In the genomic region with DNA sequence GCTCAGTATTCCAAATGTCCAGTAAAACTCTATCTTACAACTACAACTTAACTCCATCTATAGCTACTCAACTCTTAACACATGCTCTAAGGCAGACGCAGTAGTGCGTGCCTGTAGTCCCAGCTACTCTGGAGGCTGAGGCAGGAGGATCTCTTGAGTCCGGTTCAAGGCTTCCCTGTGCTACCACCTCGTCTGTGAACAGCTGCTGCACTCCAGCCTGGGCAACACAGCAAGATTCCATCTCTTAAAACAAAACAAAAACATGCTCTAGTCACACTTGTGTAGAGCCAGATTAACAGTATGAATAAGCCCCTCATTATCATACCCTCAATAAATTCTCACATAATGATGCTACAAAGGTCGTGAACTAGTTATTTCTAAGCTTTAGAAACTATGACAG, we compare ENCODE assay signal across 14 cellular contexts. TPM values are rescaled to one million over a fixed set of nuclear protein-coding genes. Genes with fewer than 3 reads are reported as not detected.
DNase-seq lines count a peak whose midpoint lies in the region; ATAC-seq and TF ChIP-seq lines count a peak whose summit lies in the region.
"Had no signal": no experiment of that assay in that cellular context is flagged by ENCODE, and none has a peak within 500 bp of the region (broad histone marks: within the 10 kb centered on the region; RNA-seq: fewer than 3 reads in every experiment).

No MANE protein-coding gene starts in this region.

- H3K36me3 ChIP-seq in iPS-18a (ENCODE audit: control insufficient read depth, low read depth, low read length): peaks cover 37% of the 10 kb centered on the region
- H3K36me3 ChIP-seq in spleen: peaks cover 0 to 51% (median 28%) of the 10 kb centered on the region in 6 donors

- CTCF ChIA-PET in T-cell (lab: Charles Lee): interaction anchor here in 1 of 2 donors (1.1 kb wide), 1 partner anchor 47 kb away, joined by 4 read pairs; no protein-coding TSS in a partner anchor

- no peak for ATAC-seq in T-cell (replicated peaks in 1 of 4)
- ATAC-seq in HG03460 (IDR thresholded peaks at IDR 0.05; ENCODE audit: unreplicated experiment): no peak

- H3K27ac Mint-ChIP-seq in T-cell: peak overlapping the region; percentile 93 to 94

- H3K9ac ChIP-seq in iPS-18a (ENCODE audit: low read length): no peak overlapping the region

- no peaks in the 10 kb centered on the region for H3K9me3 ChIP-seq in iPS-18a (ENCODE audit: control insufficient read depth, low read depth, low read length)
- no peaks in the 10 kb centered on the region for H3K9me3 ChIP-seq in spleen
- H3K9me3 ChIP-seq: MG63 had no signal

- POLR2A ChIA-PET in T-cell (lab: Charles Lee): interaction anchor here in 1 of 2 donors (0.6 to 0.7 kb wide), 2 partner anchors 46 to 324 kb away, joined by 3 to 7 read pairs; a partner anchor contains a TSS

- TF ChIP-seq POLR2A in spleen (IDR thresholded peaks at IDR 0.05): no peak

- H3K27me3 ChIP-seq in iPS-18a (ENCODE audit: control insufficient read depth, insufficient read depth, low read length): no peaks in the 10 kb centered on the region
- H3K27me3 ChIP-seq in spleen (replicated peaks in 1 of 7): no peaks in the 10 kb centered on the region
- H3K27me3 ChIP-seq: MG63 had no signal

- peaks cover 24% of the 10 kb centered on the region for H3K36me3 Mint-ChIP-seq in T-cell

- peak overlapping the region; percentile 89 to 94 (median 92) for H3K4me3 Mint-ChIP-seq in T-cell

- TF ChIP-seq CTCF in spleen (IDR thresholded peaks at IDR 0.05 in 8 of 11, conservative IDR thresholded peaks at IDR 0.05 in 3 of 11): no peak

- H3K27me3 Mint-ChIP-seq in T-cell: no peaks in the 10 kb centered on the region

- H3K4me3 ChIP-seq in iPS-18a (ENCODE audit: low read length) (peak overlapping the region; percentile 5), spleen (peak overlapping the region in 1 of 8 donors; percentile 95)
- H3K4me3 ChIP-seq: skin epidermis had no signal

- DNase-seq in activated T-cell treated with anti-CD3 and anti-CD28 coated beads, Interleukin-2, amount 50 U/mL, for 1 hour: peak; percentile 8
- no peak for DNase-seq in activated T-cell treated with anti-CD3 and anti-CD28 coated beads, Interleukin-2, amount 50 U/mL, for 48 hours
- DNase-seq in T-cell (no peak), spleen (peak; percentile 27), NCI-H187 (lab: John Stamatoyannopoulos, UW) (no peak), NCI-H82 (lab: John Stamatoyannopoulos, UW) (no peak)
- DNase-seq: amniotic stem cell, kidney, MG63, NCI-H69 had no signal

- peaks cover 9% of the 10 kb centered on the region for H3K4me1 ChIP-seq in iPS-18a (ENCODE audit: control insufficient read depth, low read depth, low read length)
- peaks cover 37 to 90% (median 67%) of the 10 kb centered on the region in 6 donors for H3K4me1 ChIP-seq in spleen

- WGBS in spleen, 5 donors: 62 to 88% (median 84%) methylated on average over 5 of the region's 5 CpGs

- intact Hi-C loops in spleen (cut with DNase I; ENCODE audit: low total_unique reads): no loop called here

- H3K9me3 Mint-ChIP-seq in T-cell: no peaks in the 10 kb centered on the region

- H3K4me1 Mint-ChIP-seq in T-cell: peaks cover 57 to 65% (median 60%) of the 10 kb centered on the region in 3 donors

- no peak overlapping the region for H3K27ac ChIP-seq in iPS-18a (ENCODE audit: low read length)
- H3K27ac ChIP-seq in spleen: no peak overlapping the region
- H3K27ac ChIP-seq: epithelial cell of prostate had no signal

RNA-seq across cellular contexts. Expression of a gene that starts 3.6 kb away (rescaled TPM):
- total RNA-seq in T-cell: 10 to 100 TPM; 57.1 to 64.5 (median 63.0) TPM
- 10 to 100 TPM; 47.9 to 61.4 (median 56.4) TPM for total RNA-seq in spleen
- polyA plus RNA-seq in spleen: 10 to 100 TPM in 2 of 3 donors, 1 to 10 TPM in 1; 9.2 to 22.3 (median 10.9) TPM

RNA-seq across cellular contexts. Expression of a gene that starts 39.0 kb away (rescaled TPM):
- total RNA-seq in T-cell: 100 to 1,000 TPM in 2 of 5 donors, 10 to 100 TPM in 3; 56.3 to 106 (median 63.8) TPM
- 10 to 100 TPM; 43.6 to 79.2 (median 66.5) TPM for total RNA-seq in spleen
- polyA plus RNA-seq in spleen: 10 to 100 TPM; 40.1 to 64.3 (median 43.2) TPM

RNA-seq across cellular contexts. Expression of a gene that starts 59.9 kb away (rescaled TPM):
- total RNA-seq in T-cell (10 to 100 TPM; 14.8 to 38.5 (median 31.6) TPM), spleen (10 to 100 TPM; 20.5 to 31.2 (median 29.3) TPM)
- 10 to 100 TPM in 1 of 3 donors, 1 to 10 TPM in 2; 8.1 to 11.2 (median 9.2) TPM for polyA plus RNA-seq in spleen

Comparison
In these comparisons a context has a peak if more than half of its experiments do, and no peak if none do; other contexts are left out.
1. DNase-seq: peak in activated T-cell treated with anti-CD3 and anti-CD28 coated beads, Interleukin-2, amount 50 U/mL, for 1 hour (single experiment) and spleen (single experiment); none in activated T-cell treated with anti-CD3 and anti-CD28 coated beads, Interleukin-2, amount 50 U/mL, for 48 hours (0 of 2), T-cell (0 of 34), NCI-H187 (0 of 2) and NCI-H82 (single experiment).